In the genomic region with DNA sequence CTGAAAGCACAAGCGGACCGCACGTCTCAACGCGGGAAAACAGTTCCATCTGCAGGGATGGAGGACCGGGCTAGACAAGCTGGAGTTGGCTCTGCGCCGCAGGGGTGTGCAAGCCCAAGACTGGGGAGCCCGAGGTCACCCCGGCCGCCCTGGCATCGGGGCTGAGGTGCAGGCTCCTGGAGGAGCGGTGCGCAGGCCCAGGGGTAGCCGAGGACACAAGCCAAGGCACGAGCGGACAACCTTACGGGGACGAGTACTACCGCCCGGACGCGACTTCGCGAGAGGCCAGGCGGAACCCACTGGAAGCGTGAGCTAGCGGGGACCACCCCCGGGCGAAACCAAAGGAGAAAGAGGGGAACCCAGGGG, we compare ENCODE assay signal across 9 cellular contexts. TPM values are rescaled to one million over a fixed set of nuclear protein-coding genes. Genes with fewer than 3 reads are reported as not detected.
DNase-seq lines count a peak whose midpoint lies in the region; ATAC-seq, FAIRE-seq and TF ChIP-seq lines count a peak whose summit lies in the region.
"Not testable (repeated sequence)": the region's sequence is repeated elsewhere in the genome, so short reads cannot be mapped to it uniquely, and the experiment has no call there.
"Had no signal": no experiment of that assay in that cellular context is flagged by ENCODE, and none has a peak within 500 bp of the region (broad histone marks: within the 10 kb centered on the region; RNA-seq: fewer than 3 reads in every experiment).

No MANE protein-coding gene starts in this region.

- H2AFZ ChIP-seq in GM12878 (ENCODE audit: control insufficient read depth, low read depth, low read length) = peak overlapping the region; percentile 75
- peak overlapping the region; percentile 27 for H2AFZ ChIP-seq in neural cell (ENCODE audit: low read depth, low read length)

- H3K79me2 ChIP-seq in GM12878 (ENCODE audit: control insufficient read depth, insufficient read depth, low read length) = peaks cover 15% of the 10 kb centered on the region
- H3K79me2 ChIP-seq in neural cell (replicated peaks; ENCODE audit: insufficient read depth, low read length) = not testable (repeated sequence)

- H3K27me3 Mint-ChIP-seq in T-helper 17 cell = not testable (repeated sequence)

- intact Hi-C loops in GM12878 (cut with micrococcal nuclease; ENCODE audit: unreplicated experiment); left cardiac atrium (cut with DNase I): not testable (repeated sequence)

- not testable (repeated sequence) for H3K9me3 ChIP-seq in T-helper 17 cell (ENCODE audit: control insufficient read depth, low read length, poor library complexity, severe bottlenecking); GM12878 (replicated peaks; ENCODE audit: control insufficient read depth, insufficient read depth, low read length); neural cell (ENCODE audit: low read length); suprapubic skin

- not testable (repeated sequence) for TF ChIP-seq EP300 in GM12878 (IDR thresholded peaks at IDR 0.05; ENCODE audit: borderline replicate concordance in 1 of 2, control insufficient read depth in 1 of 2, low read depth in 2 of 2, low read length in 2 of 2); neural cell (conservative IDR thresholded peaks at IDR 0.05; ENCODE audit: poor library complexity, severe bottlenecking); suprapubic skin (IDR thresholded peaks at IDR 0.05)

- peak overlapping the region; percentile 94 for H3K4me3 Mint-ChIP-seq in T-helper 17 cell

- H3K9ac ChIP-seq in GM12878 (ENCODE audit: control insufficient read depth, insufficient read depth, low read length) (peak overlapping the region; percentile 72), neural cell (ENCODE audit: low read length) (peak overlapping the region; percentile 71)

- ATAC-seq in GM21717 (IDR thresholded peaks at IDR 0.05; ENCODE audit: unreplicated experiment) = peak; percentile 46
- ATAC-seq in T-helper 17 cell = peak; percentile 32
- peak; percentile 81 for ATAC-seq in GM12878
- ATAC-seq in left cardiac atrium = peak; percentile 42 to 61

- H3F3A ChIP-seq in neural cell (ENCODE audit: insufficient read depth, low read length, poor library complexity, severe bottlenecking) = not testable (repeated sequence)

- H3K9me2 ChIP-seq in neural cell (ENCODE audit: insufficient read depth, low read length) = not testable (repeated sequence)

- H3K27ac ChIP-seq in GM12878 (ENCODE audit: control insufficient read depth, insufficient read depth) = not testable (repeated sequence)
- H3K27ac ChIP-seq in neural cell (ENCODE audit: low read length) (peak overlapping the region; percentile 8), suprapubic skin (peak overlapping the region; percentile 87)

- peak; percentile 53 for DNase-seq in ELR (ENCODE audit: low read depth)
- DNase-seq in HK-2 (ENCODE audit: unreplicated experiment) = peak; percentile 64
- DNase-seq in T-helper 17 cell = peak in 1 of 3 donors; percentile 35
- DNase-seq in GM12878 (ENCODE audit: low read depth, low spot score) = not testable (repeated sequence)
- DNase-seq in left cardiac atrium = peak; percentile 70
- peak; percentile 87 to 88 for DNase-seq in suprapubic skin (ENCODE audit: low spot score in 2 of 2)

- not testable (repeated sequence) for H3K36me3 ChIP-seq in GM12878 (ENCODE audit: control insufficient read depth in 2 of 2, insufficient read depth in 2 of 2, low read length in 1 of 2); neural cell (ENCODE audit: insufficient read depth, low read length); suprapubic skin

- not testable (repeated sequence) for TF ChIP-seq RAD21 in GM12878 (IDR thresholded peaks at IDR 0.05; ENCODE audit: insufficient read depth, low read depth, low read length); neural cell (conservative IDR thresholded peaks at IDR 0.05)

- not testable (repeated sequence) for FAIRE-seq in GM12878 (lab: Jason Lieb, UNC)

- BruUV-seq in GM12878 (replicated peaks; lab: Mats Ljungman, UMichigan) = TSS peak; percentile 67

- not testable (repeated sequence) for H3K36me3 Mint-ChIP-seq in T-helper 17 cell (ENCODE audit: low read depth)

- in situ Hi-C loops in GM12878 (cut with MboI) = not testable (repeated sequence)

- TF ChIP-seq CTCF in GM12878 (IDR thresholded peaks at IDR 0.05 in 2 of 3, conservative IDR thresholded peaks at IDR 0.05 in 1 of 3; ENCODE audit: control insufficient read depth in 2 of 3, extremely low read depth in 1 of 3, insufficient read depth in 1 of 3, low read depth in 3 of 3, low read length in 3 of 3); neural cell (IDR thresholded peaks at IDR 0.05; ENCODE audit: poor library complexity, severe bottlenecking); suprapubic skin (IDR thresholded peaks at IDR 0.05): not testable (repeated sequence)

- peaks cover 12% of the 10 kb centered on the region for H3K4me1 Mint-ChIP-seq in T-helper 17 cell

- H4K20me1 ChIP-seq in GM12878 (ENCODE audit: control insufficient read depth, insufficient read depth); neural cell (ENCODE audit: insufficient read depth): not testable (repeated sequence)

- not testable (repeated sequence) for TF ChIP-seq POLR2A in GM12878 (IDR thresholded peaks at IDR 0.05; ENCODE audit: low read depth, low read length); suprapubic skin (IDR thresholded peaks at IDR 0.05)

- H3K4me1 ChIP-seq in GM12878 (ENCODE audit: control insufficient read depth, insufficient read depth, low read length) = not testable (repeated sequence)
- peaks cover 30% of the 10 kb centered on the region for H3K4me1 ChIP-seq in suprapubic skin

- under 1% methylated on average over 30 of the region's 30 CpGs for WGBS in GM12878 (ENCODE audit: insufficient coverage, insufficient replicate concordance, low lambda C conversion rate, missing lambda C conversion rate)
- under 1% methylated on average over 28 of the region's 30 CpGs for WGBS in suprapubic skin

- RAD21 ChIA-PET in GM12878 (lab: Charles Lee; ENCODE audit: unreplicated experiment) = not testable (repeated sequence)

- CTCF ChIA-PET in GM12878 (lab: Yijun Ruan, JAX) = not testable (repeated sequence)

- peak overlapping the region; percentile 89 for H3K27ac Mint-ChIP-seq in T-helper 17 cell

- POLR2A ChIA-PET in GM12878 (lab: Charles Lee) = not testable (repeated sequence)

- H3K4me3 ChIP-seq in GM12878 = peak overlapping the region; percentile 86
- H3K4me3 ChIP-seq in neural cell (ENCODE audit: low read length) = peak overlapping the region; percentile 73
- H3K4me3 ChIP-seq in suprapubic skin = peak overlapping the region; percentile 77

- not testable (repeated sequence) for H3K27me3 ChIP-seq in GM12878 (replicated peaks in 1 of 2; ENCODE audit: control insufficient read depth in 2 of 2, insufficient read depth in 2 of 2, low read length in 1 of 2); neural cell (ENCODE audit: insufficient read depth, low read depth, low read length); suprapubic skin

- H3K4me2 ChIP-seq in GM12878 (ENCODE audit: control insufficient read depth, insufficient read depth) (peak overlapping the region; percentile 68; the same call in 1 of the 2 replicates), neural cell (ENCODE audit: low read length) (peak overlapping the region; percentile 80)

- SMC1A ChIA-PET in GM12878 (lab: Charles Lee; ENCODE audit: uncharacterized antibody, unreplicated experiment) = not testable (repeated sequence)

RNA-seq across cellular contexts. Expression of a gene that starts 8.5 kb away (rescaled TPM):
- total RNA-seq in T-helper 17 cell (10 to 100 TPM in 1 of 2 donors, 1 to 10 TPM in 1; 6.4 to 12.9 TPM), GM12878 (2014; rRNA removed) (1.7 and 2.2 TPM in 2 replicates), GM12878 (2014; rRNA removed; fragmentation: Illumina TruSeq; extraction: Trizol) (1.6 and 2.2 TPM in 2 replicates), GM12878 (2021) (1.1 and 1.3 TPM in 2 replicates), left cardiac atrium (1 to 10 TPM in 1 of 2 donors, not detected in 1; 2.5 TPM), suprapubic skin (1 to 10 TPM; 2.1 to 6.7 (median 3.3) TPM)
- 5.0 and 6.0 TPM in 2 replicates for total RNA-seq in GM12878 (2013; cell fraction: nucleolus; rRNA removed)
- 1.1 TPM for polyA plus RNA-seq in GM12878 (2011; ENCODE audit: low read depth)
- polyA plus RNA-seq in GM12878 (2011; rRNA removed) (3.6 and 4.0 TPM in 2 replicates), GM12878 (2014; fragmentation: Illumina TruSeq; extraction: Trizol) (3.4 and 5.1 TPM in 2 replicates), GM12878 (2014; fragmentation: Nextera tagmentation; extraction: Ambion mirVana) (1 to 10 TPM in 1 of 2 experiments, under 1 TPM in 1; 0.66 to 1.3 TPM), GM12878 (2014; rRNA removed) (3.9 and 4.0 TPM in 2 replicates), GM12878 (2016; fragmentation: Nextera tagmentation; extraction: Ambion mirVana) (1 to 10 TPM in 1 of 2 experiments, under 1 TPM in 1; 0.83 to 1.1 TPM), neural cell (not detected in 2 replicates)
- 2.5 and 3.4 TPM in 2 replicates for polyA plus RNA-seq in GM12878 (2011; cell fraction: cytosol; rRNA removed)
- 16.7 and 18.4 TPM in 2 replicates for polyA plus RNA-seq in GM12878 (2011; cell fraction: nucleus; rRNA removed)
- polyA plus RNA-seq in GM12878 (2012) = 1.4 and 2.4 TPM in 2 replicates
- 0.37 and 0.98 TPM in 2 replicates for polyA minus RNA-seq in GM12878 (2011; rRNA and poly(A)+ RNA removed)
- not detected in 2 replicates for polyA minus RNA-seq in GM12878 (2011; cell fraction: cytosol; rRNA and poly(A)+ RNA removed)
- polyA minus RNA-seq in GM12878 (2011; cell fraction: nucleus; rRNA and poly(A)+ RNA removed) = 0.85 and 1.1 TPM in 2 replicates
- polyA minus RNA-seq in neural cell = 3.9 TPM in 1 of 2 replicates, not detected in the other
- total RNA-seq: H4 had no signal

RNA-seq across cellular contexts. Expression of a gene that starts 53.7 kb away (rescaled TPM):
- 1 to 10 TPM; 1.6 to 2.4 TPM for total RNA-seq in T-helper 17 cell
- total RNA-seq in GM12878 (2013; cell fraction: nucleolus; rRNA removed) = not detected in 2 replicates
- not detected in 2 replicates for total RNA-seq in GM12878 (2014; rRNA removed)
- not detected in 2 replicates for total RNA-seq in GM12878 (2014; rRNA removed; fragmentation: Illumina TruSeq; extraction: Trizol)
- 0.16 and 0.21 TPM in 2 replicates for total RNA-seq in GM12878 (2021)
- not detected for polyA plus RNA-seq in GM12878 (2011; ENCODE audit: low read depth)
- 0.16 TPM in 1 of 2 replicates, not detected in the other for polyA plus RNA-seq in GM12878 (2011; rRNA removed)
- 0.05 and 0.10 TPM in 2 replicates for polyA plus RNA-seq in GM12878 (2011; cell fraction: cytosol; rRNA removed)
- 0.69 and 0.86 TPM in 2 replicates for polyA plus RNA-seq in GM12878 (2011; cell fraction: nucleus; rRNA removed)
- polyA plus RNA-seq in GM12878 (2012) = 0.16 TPM in 1 of 2 replicates, not detected in the other
- 0.32 TPM in 1 of 2 replicates, not detected in the other for polyA plus RNA-seq in GM12878 (2014; fragmentation: Illumina TruSeq; extraction: Trizol)
- polyA plus RNA-seq in GM12878 (2014; fragmentation: Nextera tagmentation; extraction: Ambion mirVana) = under 1 TPM in 1 of 2 experiments, not detected in 1; 0.03 TPM
- not detected in 2 replicates for polyA plus RNA-seq in GM12878 (2014; rRNA removed)
- polyA plus RNA-seq in GM12878 (2016; fragmentation: Nextera tagmentation; extraction: Ambion mirVana) = not detected
- not detected in 2 replicates for polyA minus RNA-seq in GM12878 (2011; rRNA and poly(A)+ RNA removed)
- not detected in 2 replicates for polyA minus RNA-seq in GM12878 (2011; cell fraction: cytosol; rRNA and poly(A)+ RNA removed)
- polyA minus RNA-seq in GM12878 (2011; cell fraction: nucleus; rRNA and poly(A)+ RNA removed) = 0.77 TPM in 1 of 2 replicates, not detected in the other
- under 1 TPM; 0.38 to 0.55 TPM for total RNA-seq in left cardiac atrium
- polyA plus RNA-seq in neural cell = 1.6 and 3.4 TPM in 2 replicates
- 1.9 TPM in 2 replicates for polyA minus RNA-seq in neural cell
- total RNA-seq in suprapubic skin = under 1 TPM in 1 of 4 donors, not detected in 3; 0.72 TPM
